Comparison of ENCODE assay signal across 8 cellular contexts in genomic region chr21:45923146-45923545, GRCh38. TPM values are rescaled to one million over a fixed set of nuclear protein-coding genes. Genes with fewer than 3 reads are reported as not detected.
DNase-seq lines count a peak whose midpoint lies in the region; ATAC-seq, FAIRE-seq and TF ChIP-seq lines count a peak whose summit lies in the region.

No MANE protein-coding gene starts in this region.

- TF ChIP-seq POLR2A in upper lobe of left lung (IDR thresholded peaks at IDR 0.05) = no peak

- no peaks in the 10 kb centered on the region for H3K36me3 Mint-ChIP-seq in activated naive CD4-positive, alpha-beta T cell treated with anti-CD3 and anti-CD28 coated beads, Interleukin-2, amount 10 ng/mL, durations not matched to agents 7 days and 5 days
- H3K36me3 Mint-ChIP-seq in glutamatergic neuron (ENCODE audit: unreplicated experiment) = peaks cover 11% of the 10 kb centered on the region

- H3K27me3 Mint-ChIP-seq in activated naive CD4-positive, alpha-beta T cell treated with anti-CD3 and anti-CD28 coated beads, Interleukin-2, amount 10 ng/mL, durations not matched to agents 7 days and 5 days = peaks cover 4% of the 10 kb centered on the region
- no peaks in the 10 kb centered on the region for H3K27me3 Mint-ChIP-seq in glutamatergic neuron (ENCODE audit: unreplicated experiment)

- H3K9me3 ChIP-seq in upper lobe of left lung = no peaks in the 10 kb centered on the region

- peaks cover 2% of the 10 kb centered on the region for H3K4me1 Mint-ChIP-seq in activated naive CD4-positive, alpha-beta T cell treated with anti-CD3 and anti-CD28 coated beads, Interleukin-2, amount 10 ng/mL, durations not matched to agents 7 days and 5 days
- peaks cover 2% of the 10 kb centered on the region for H3K4me1 Mint-ChIP-seq in glutamatergic neuron (ENCODE audit: low read depth, unreplicated experiment)

- no peak overlapping the region for H3K27ac Mint-ChIP-seq in activated naive CD4-positive, alpha-beta T cell treated with anti-CD3 and anti-CD28 coated beads, Interleukin-2, amount 10 ng/mL, durations not matched to agents 7 days and 5 days
- H3K27ac Mint-ChIP-seq in glutamatergic neuron (ENCODE audit: unreplicated experiment) = no peak overlapping the region

- CTCF ChIA-PET in activated naive CD4-positive, alpha-beta T cell treated with anti-CD3 and anti-CD28 coated beads, Interleukin-2, amount 10 ng/mL, durations not matched to agents 7 days and 5 days (lab: Charles Lee) = interaction anchor here (0.6 to 1.1 kb wide), 3 partner anchors 11 to 95 kb away, joined by 3 read pairs; no protein-coding TSS in a partner anchor

- H3K4me3 ChIP-seq in upper lobe of left lung = no peak overlapping the region

- H3K4me3 Mint-ChIP-seq in activated naive CD4-positive, alpha-beta T cell treated with anti-CD3 and anti-CD28 coated beads, Interleukin-2, amount 10 ng/mL, durations not matched to agents 7 days and 5 days = no peak overlapping the region
- H3K4me3 Mint-ChIP-seq in glutamatergic neuron (ENCODE audit: unreplicated experiment) = no peak overlapping the region

- peak; percentile 88 for TF ChIP-seq CTCF in glutamatergic neuron (IDR thresholded peaks at IDR 0.05; ENCODE audit: partially characterized antibody, unreplicated experiment)
- peak; percentile 66 to 82 (median 74) for TF ChIP-seq CTCF in upper lobe of left lung (IDR thresholded peaks at IDR 0.05)

- DNase-seq in GM19239 (ENCODE audit: insufficient read length, low spot score) (peak; percentile 44), RPMI8226 (peak; percentile 66), glutamatergic neuron (peak; percentile 83), posterior cingulate gyrus (peak; percentile 70 to 98 (median 82)), upper lobe of left lung (peak; percentile 37 to 75), NCI-H128 (lab: John Stamatoyannopoulos, UW; ENCODE audit: unreplicated experiment) (no peak)
- DNase-seq in activated naive CD4-positive, alpha-beta T cell treated with anti-CD3 and anti-CD28 coated beads, Interleukin-2, amount 10 ng/mL, durations not matched to agents 7 days and 5 days = peak; percentile 65

- ATAC-seq in upper lobe of left lung (ENCODE audit: low FRiP score in 2 of 2) = peak; percentile 74 to 88
- ATAC-seq in HG02610 (IDR thresholded peaks at IDR 0.05; ENCODE audit: unreplicated experiment) = no peak

- TF ChIP-seq EP300 in upper lobe of left lung (IDR thresholded peaks at IDR 0.05) = no peak

- no peaks in the 10 kb centered on the region for H3K27me3 ChIP-seq in upper lobe of left lung

- H3K36me3 ChIP-seq in upper lobe of left lung = no peaks in the 10 kb centered on the region

- H3K4me1 ChIP-seq in upper lobe of left lung = no peaks in the 10 kb centered on the region

- WGBS in upper lobe of left lung, 2 donors = 24 to 33% methylated on average over 3 to 6 of the region's 6 CpGs

- no peak for FAIRE-seq in GM19239 (lab: Jason Lieb, UNC)

- no peak overlapping the region for H3K27ac ChIP-seq in upper lobe of left lung

- intact Hi-C loops in posterior cingulate gyrus (cut with DNase I) = loop anchor here (2.0 kb wide), 2 partner anchors 42 to 368 kb away; no protein-coding TSS in a partner anchor

- peaks cover 3% of the 10 kb centered on the region for H3K9me3 Mint-ChIP-seq in activated naive CD4-positive, alpha-beta T cell treated with anti-CD3 and anti-CD28 coated beads, Interleukin-2, amount 10 ng/mL, durations not matched to agents 7 days and 5 days
- peaks cover 12% of the 10 kb centered on the region for H3K9me3 Mint-ChIP-seq in glutamatergic neuron (ENCODE audit: unreplicated experiment)

RNA-seq across cellular contexts. Expression of gene COL6A1, which starts 58.4 kb away (rescaled TPM):
- total RNA-seq in glutamatergic neuron (ENCODE audit: unreplicated experiment) (407 TPM), upper lobe of left lung (100 to 1,000 TPM in 5 of 6 donors, 10 to 100 TPM in 1; 61.9 to 351 (median 205) TPM)
